In genomic region chr1:226659641-226660040, GRCh38 we compare ENCODE assay signal across 1 cellular context.
TF ChIP-seq lines count a peak whose summit lies in the region.

No MANE protein-coding gene starts in this region.

TF ChIP-seq in IMR-90, 13 proteins besides CTCF, POLR2A, EP300 and RAD21 (continued from another document):
- TF ChIP-seq ELK1 (IDR thresholded peaks at IDR 0.05; ENCODE audit: borderline replicate concordance, low read depth, low read length) (no peak), RCOR1 (IDR thresholded peaks at IDR 0.05; ENCODE audit: insufficient replicate concordance, low read length) (no peak), MAZ (IDR thresholded peaks at IDR 0.05; ENCODE audit: borderline replicate concordance, low read depth, low read length) (no peak), CEBPB (IDR thresholded peaks at IDR 0.05; ENCODE audit: low read depth, low read length) (no peak), NFE2L2 (IDR thresholded peaks at IDR 0.05; ENCODE audit: low read depth, low read length) (no peak), BHLHE40 (IDR thresholded peaks at IDR 0.05; ENCODE audit: low read depth, low read length) (no peak)
